ENCODE assay signal across 10 cellular contexts in genomic region chr7:2643386-2644229, GRCh38. TPM values are rescaled to one million over a fixed set of nuclear protein-coding genes. Genes with fewer than 3 reads are reported as not detected.
DNase-seq lines count a peak whose midpoint lies in the region; ATAC-seq and TF ChIP-seq lines count a peak whose summit lies in the region.
"Had no signal": no experiment of that assay in that cellular context is flagged by ENCODE, and none has a peak within 500 bp of the region (broad histone marks: within the 10 kb centered on the region; RNA-seq: fewer than 3 reads in every experiment).

No MANE protein-coding gene starts in this region.

- no peak for DNase-seq in GM12864 (ENCODE audit: low read depth)
- no peak for DNase-seq in LNCaP clone FGC (ENCODE audit: low read depth)
- peak; percentile 67 for DNase-seq in sigmoid colon
- DNase-seq in activated CD8-positive, alpha-beta memory T cell treated with anti-CD3 and anti-CD28 coated beads for 24 hours: no peak
- DNase-seq in dedifferentiated amniotic fluid mesenchymal stem cell (ENCODE audit: extremely low spot score): no peak
- DNase-seq: activated CD8-positive, alpha-beta memory T cell treated with anti-CD3 and anti-CD28 coated beads, Interleukin-2, amount 10 ng/mL, durations not matched to agents 7 days and 5 days had no signal

- no peak overlapping the region for H3K4me3 ChIP-seq in GM12864 (ENCODE audit: low read depth, low read length)
- H3K4me3 ChIP-seq in LNCaP clone FGC (ENCODE audit: low read depth, low read length): no peak overlapping the region
- no peak overlapping the region for H3K4me3 ChIP-seq in sigmoid colon

- H3K36me3 ChIP-seq in sigmoid colon: peaks cover 0 to 18% (median 12%) of the 10 kb centered on the region in 4 donors

- H3K9me3 Mint-ChIP-seq in brain: no peaks in the 10 kb centered on the region

- H3K4me1 ChIP-seq in sigmoid colon: peaks cover 0 to 52% (median 42%) of the 10 kb centered on the region in 4 donors

- no peak for TF ChIP-seq EP300 in sigmoid colon (IDR thresholded peaks at IDR 0.05)

- H3K27me3 ChIP-seq in sigmoid colon: no peaks in the 10 kb centered on the region
- H3K27me3 ChIP-seq: heart left ventricle had no signal

- TF ChIP-seq POLR2A in sigmoid colon (IDR thresholded peaks at IDR 0.05): no peak

- H3K27ac Mint-ChIP-seq in brain: peak overlapping the region; percentile 65 to 88 (median 77)

- H3K27ac ChIP-seq in sigmoid colon: peak overlapping the region in 1 of 4 donors; percentile 8

- no peaks in the 10 kb centered on the region for H3K9me3 ChIP-seq in sigmoid colon
- H3K9me3 ChIP-seq: heart left ventricle had no signal

- no peak overlapping the region for H3K4me3 Mint-ChIP-seq in brain
- H3K4me3 Mint-ChIP-seq: activated CD8-positive, alpha-beta memory T cell treated with anti-CD3 and anti-CD28 coated beads, Interleukin-2, amount 10 ng/mL, durations not matched to agents 7 days and 5 days had no signal

- ATAC-seq in HG03196 (IDR thresholded peaks at IDR 0.05; ENCODE audit: unreplicated experiment): no peak
- ATAC-seq: activated CD8-positive, alpha-beta memory T cell treated with anti-CD3 and anti-CD28 coated beads, Interleukin-2, amount 10 ng/mL, durations not matched to agents 7 days and 5 days had no signal

- TF ChIP-seq CTCF in GM12864 (IDR thresholded peaks at IDR 0.05; ENCODE audit: low read depth, low read length, missing control alignments): peak; percentile 22
- peak; percentile 32; the same call in 1 of the 2 replicates for TF ChIP-seq CTCF in LNCaP clone FGC (IDR thresholded peaks at IDR 0.05; ENCODE audit: control insufficient read depth, extremely low read depth, insufficient read depth)
- peak in 1 of 2 experiments; percentile 21 for TF ChIP-seq CTCF in brain (conservative IDR thresholded peaks at IDR 0.05)
- no peak for TF ChIP-seq CTCF in sigmoid colon (IDR thresholded peaks at IDR 0.05)

- 81 to 87% methylated on average over 29 of the region's 29 CpGs for WGBS in sigmoid colon, 2 donors

- no peaks in the 10 kb centered on the region for H3K36me3 Mint-ChIP-seq in brain
- H3K36me3 Mint-ChIP-seq: activated CD8-positive, alpha-beta memory T cell treated with anti-CD3 and anti-CD28 coated beads, Interleukin-2, amount 10 ng/mL, durations not matched to agents 7 days and 5 days had no signal

- intact Hi-C loops in sigmoid colon (cut with DNase I): no loop called here

- no peaks in the 10 kb centered on the region for H3K27me3 Mint-ChIP-seq in brain
- H3K27me3 Mint-ChIP-seq: activated CD8-positive, alpha-beta memory T cell treated with anti-CD3 and anti-CD28 coated beads, Interleukin-2, amount 10 ng/mL, durations not matched to agents 7 days and 5 days had no signal

- peaks cover 56% of the 10 kb centered on the region for H3K4me1 Mint-ChIP-seq in brain

RNA-seq across cellular contexts. Expression of gene TTYH3, which starts 11.8 kb away (rescaled TPM):
- 48.7 TPM for polyA plus RNA-seq in brain (ENCODE audit: insufficient read depth, low read depth, low replicate concordance)
- 10 to 100 TPM; 10.2 to 19.4 (median 13.0) TPM for total RNA-seq in sigmoid colon
- 10 to 100 TPM in 2 of 3 donors, 1 to 10 TPM in 1; 5.4 to 41.7 (median 21.3) TPM for polyA plus RNA-seq in sigmoid colon

RNA-seq across cellular contexts. Expression of gene AMZ1, which starts 44.4 kb away (rescaled TPM):
- polyA plus RNA-seq in brain (ENCODE audit: insufficient read depth, low read depth, low replicate concordance) (2.4 TPM), sigmoid colon (under 1 TPM in 2 of 3 donors, not detected in 1; under 0.01 to 0.16 TPM)
- 1 to 10 TPM in 1 of 4 donors, under 1 TPM in 1, not detected in 2; 0.41 to 1.4 TPM for total RNA-seq in sigmoid colon
- total RNA-seq: bronchial epithelial cell had no signal

Comparison
In these comparisons a context has a peak if more than half of its experiments do, and no peak if none do; other contexts are left out.
1. CTCF ChIP-seq: peak in GM12864 (single experiment) and LNCaP clone FGC (single experiment); none in sigmoid colon (0 of 4).